1 cellular context compared by ENCODE assay signal in genomic region chr6:14822012-14822553, GRCh38.
TF ChIP-seq lines count a peak whose summit lies in the region.

No MANE protein-coding gene starts in this region.

TF ChIP-seq in GM23338, 12 proteins besides CTCF, POLR2A, EP300 and RAD21 (continued from another document):
- TF ChIP-seq, protein P1, sequence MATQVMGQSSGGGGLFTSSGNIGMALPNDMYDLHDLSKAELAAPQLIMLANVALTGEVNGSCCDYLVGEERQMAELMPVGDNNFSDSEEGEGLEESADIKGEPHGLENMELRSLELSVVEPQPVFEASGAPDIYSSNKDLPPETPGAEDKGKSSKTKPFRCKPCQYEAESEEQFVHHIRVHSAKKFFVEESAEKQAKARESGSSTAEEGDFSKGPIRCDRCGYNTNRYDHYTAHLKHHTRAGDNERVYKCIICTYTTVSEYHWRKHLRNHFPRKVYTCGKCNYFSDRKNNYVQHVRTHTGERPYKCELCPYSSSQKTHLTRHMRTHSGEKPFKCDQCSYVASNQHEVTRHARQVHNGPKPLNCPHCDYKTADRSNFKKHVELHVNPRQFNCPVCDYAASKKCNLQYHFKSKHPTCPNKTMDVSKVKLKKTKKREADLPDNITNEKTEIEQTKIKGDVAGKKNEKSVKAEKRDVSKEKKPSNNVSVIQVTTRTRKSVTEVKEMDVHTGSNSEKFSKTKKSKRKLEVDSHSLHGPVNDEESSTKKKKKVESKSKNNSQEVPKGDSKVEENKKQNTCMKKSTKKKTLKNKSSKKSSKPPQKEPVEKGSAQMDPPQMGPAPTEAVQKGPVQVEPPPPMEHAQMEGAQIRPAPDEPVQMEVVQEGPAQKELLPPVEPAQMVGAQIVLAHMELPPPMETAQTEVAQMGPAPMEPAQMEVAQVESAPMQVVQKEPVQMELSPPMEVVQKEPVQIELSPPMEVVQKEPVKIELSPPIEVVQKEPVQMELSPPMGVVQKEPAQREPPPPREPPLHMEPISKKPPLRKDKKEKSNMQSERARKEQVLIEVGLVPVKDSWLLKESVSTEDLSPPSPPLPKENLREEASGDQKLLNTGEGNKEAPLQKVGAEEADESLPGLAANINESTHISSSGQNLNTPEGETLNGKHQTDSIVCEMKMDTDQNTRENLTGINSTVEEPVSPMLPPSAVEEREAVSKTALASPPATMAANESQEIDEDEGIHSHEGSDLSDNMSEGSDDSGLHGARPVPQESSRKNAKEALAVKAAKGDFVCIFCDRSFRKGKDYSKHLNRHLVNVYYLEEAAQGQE (IDR thresholded peaks at IDR 0.05; ENCODE audit: unreplicated experiment) = no peak
- no peak for TF ChIP-seq ZNF114 (CRISPR knock-in tag; IDR thresholded peaks at IDR 0.05)
- no peak for TF ChIP-seq POLR2AphosphoS5 (IDR thresholded peaks at IDR 0.05; ENCODE audit: low read depth)
- no peak for TF ChIP-seq ETS1 (IDR thresholded peaks at IDR 0.05)
- TF ChIP-seq NANOG (IDR thresholded peaks at IDR 0.05; ENCODE audit: borderline replicate concordance) = no peak
- no peak for TF ChIP-seq ZNF331 (CRISPR knock-in tag; IDR thresholded peaks at IDR 0.05; ENCODE audit: low read depth)
